ENCODE assay signal across 9 cellular contexts in the genomic region with DNA sequence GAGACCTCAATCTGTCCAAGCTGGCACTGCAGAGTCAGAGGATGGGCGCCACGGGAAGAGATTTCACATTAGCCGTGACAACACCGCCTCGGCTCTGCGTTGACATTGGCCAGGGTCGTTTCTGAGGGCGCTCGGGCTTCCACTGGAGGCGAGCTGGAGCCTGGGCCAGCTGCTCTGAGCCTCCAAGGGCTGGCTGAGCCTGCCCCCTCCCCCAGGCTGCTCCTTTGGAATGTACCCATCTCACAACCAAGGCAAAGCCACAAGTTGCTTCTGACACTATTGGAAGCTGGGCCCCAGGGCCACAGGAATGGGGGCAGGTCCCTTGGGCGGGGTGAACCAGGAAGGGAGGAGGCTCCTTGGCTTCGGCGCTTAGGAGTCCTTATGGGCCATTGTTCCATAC. TPM values are rescaled to one million over a fixed set of nuclear protein-coding genes. Genes with fewer than 3 reads are reported as not detected.
A peak's percentile ranks its signal among the peaks of the same experiment; 100 is the strongest.
DNase-seq lines count a peak whose midpoint lies in the region; ATAC-seq and TF ChIP-seq lines count a peak whose summit lies in the region.
"Had no signal": no experiment of that assay in that cellular context is flagged by ENCODE, and none has a peak within 500 bp of the region (broad histone marks: within the 10 kb centered on the region; RNA-seq: fewer than 3 reads in every experiment).

No MANE protein-coding gene starts in this region.

- H3K4me1 ChIP-seq in left lung (peaks cover 26 to 44% of the 10 kb centered on the region in 2 donors), stomach (peaks cover 33 to 76% (median 58%) of the 10 kb centered on the region in 4 donors)

- TF ChIP-seq POLR2A in stomach (IDR thresholded peaks at IDR 0.05) = no peak

- ATAC-seq in left lung = peak; percentile 1
- ATAC-seq in HG03571 (IDR thresholded peaks at IDR 0.05; ENCODE audit: unreplicated experiment) = no peak
- no peak for ATAC-seq in HG02938 (IDR thresholded peaks at IDR 0.05; ENCODE audit: unreplicated experiment)
- ATAC-seq: stimulated activated naive CD8-positive, alpha-beta T cell treated with anti-CD3 and anti-CD28 coated beads, Interleukin-15, Interleukin-2, amounts not matched to agents 100 U/mL and 50 U/mL, for 24 hours had no signal

- TF ChIP-seq CTCF in left lung (IDR thresholded peaks at IDR 0.05) (no peak), stomach (IDR thresholded peaks at IDR 0.05) (no peak)

- no peaks in the 10 kb centered on the region for H3K27me3 ChIP-seq in left lung
- H3K27me3 ChIP-seq in stomach = no peaks in the 10 kb centered on the region

- intact Hi-C loops in left lung (cut with DNase I) = loop anchor here in 1 of 2 donors (10.0 kb wide), 1 partner anchor 260 kb away; no protein-coding TSS in a partner anchor
- intact Hi-C loops in stomach (cut with DNase I; ENCODE audit: low total_unique reads) = no loop called here

- 60 to 70% (median 68%) methylated on average over 6 to 13 of the region's 13 CpGs for WGBS in stomach, 5 donors

- H3K9me3 ChIP-seq in left lung = no peaks in the 10 kb centered on the region
- no peaks in the 10 kb centered on the region for H3K9me3 ChIP-seq in stomach

- H3K27ac ChIP-seq in left lung (peak overlapping the region in 1 of 2 donors; percentile 59), stomach (peak overlapping the region; percentile 19 to 83 (median 76))

- peak; percentile 98 for DNase-seq in LHCN-M2 (ENCODE audit: low read depth)
- DNase-seq in ecto neural progenitor cell (ENCODE audit: low spot score) = peak; percentile 70
- peak in 1 of 2 donors; percentile 69 for DNase-seq in left lung
- DNase-seq in stomach = no peak
- no peak for DNase-seq in HuH-7 (ENCODE audit: low spot score)
- no peak for DNase-seq in COR-L47 (lab: John Stamatoyannopoulos, UW)
- DNase-seq: stimulated activated naive CD8-positive, alpha-beta T cell treated with anti-CD3 and anti-CD28 coated beads, Interleukin-15, Interleukin-2, amounts not matched to agents 100 U/mL and 50 U/mL, for 24 hours had no signal

- H3K4me3 ChIP-seq in left lung = no peak overlapping the region
- no peak overlapping the region for H3K4me3 ChIP-seq in stomach

- TF ChIP-seq EP300 in stomach (IDR thresholded peaks at IDR 0.05) = no peak

- H3K36me3 ChIP-seq in left lung (peaks cover 0 to 57% of the 10 kb centered on the region in 2 donors), stomach (peaks cover 40 to 57% (median 49%) of the 10 kb centered on the region in 4 donors)

RNA-seq across cellular contexts. Expression of gene GPR3, which starts 12.7 kb away (rescaled TPM):
- 8.1 and 8.7 TPM in 2 replicates for total RNA-seq in LHCN-M2 (2014; rRNA removed)
- 2.3 TPM for polyA plus RNA-seq in LHCN-M2 (2012)
- total RNA-seq in left lung = under 1 TPM; 0.16 to 0.29 TPM
- total RNA-seq in stomach = under 1 TPM in 2 of 5 donors, not detected in 3; 0.18 to 0.43 TPM
- polyA plus RNA-seq in stomach = under 1 TPM in 2 of 3 donors, not detected in 1; 0.25 to 0.30 TPM

RNA-seq across cellular contexts. Expression of gene CD164L2, which starts 21.9 kb away (rescaled TPM):
- total RNA-seq in LHCN-M2 (2014; rRNA removed) (not detected in 2 replicates), left lung (1 to 10 TPM; 4.0 to 5.9 TPM), stomach (not detected)
- not detected for polyA plus RNA-seq in LHCN-M2 (2012)
- 1 to 10 TPM in 2 of 3 donors, not detected in 1; 1.5 to 8.7 TPM for polyA plus RNA-seq in stomach

RNA-seq across cellular contexts. Expression of gene FCN3, which starts 30.4 kb away (rescaled TPM):
- total RNA-seq in LHCN-M2 (2014; rRNA removed) = not detected in 2 replicates
- 0.18 TPM for polyA plus RNA-seq in LHCN-M2 (2012)
- total RNA-seq in left lung = 100 to 1,000 TPM; 156 to 487 TPM
- 10 to 100 TPM in 1 of 5 donors, 1 to 10 TPM in 1, under 1 TPM in 1, not detected in 2; 0.55 to 15.2 (median 2.8) TPM for total RNA-seq in stomach
- polyA plus RNA-seq in stomach = 10 to 100 TPM in 1 of 3 donors, 1 to 10 TPM in 2; 4.1 to 10.8 (median 5.0) TPM

RNA-seq across cellular contexts. Expression of gene MAP3K6, which starts 38.3 kb away (rescaled TPM):
- total RNA-seq in LHCN-M2 (2014; rRNA removed) (36.9 and 37.0 TPM in 2 replicates), left lung (10 to 100 TPM; 81.7 to 83.3 TPM), stomach (10 to 100 TPM; 11.6 to 38.5 (median 25.8) TPM)
- polyA plus RNA-seq in LHCN-M2 (2012) = 43.6 TPM
- 100 to 1,000 TPM in 1 of 3 donors, 10 to 100 TPM in 2; 43.4 to 110 (median 48.0) TPM for polyA plus RNA-seq in stomach

Comparison
In these comparisons a context has a peak if more than half of its experiments do, and no peak if none do; other contexts are left out.
1. DNase-seq: peak in LHCN-M2 (single experiment) and ecto neural progenitor cell (single experiment); none in stomach (single experiment), HuH-7 (single experiment) and COR-L47 (single experiment).
2. RNA of gene FCN3, which starts 30.4 kb away (total RNA-seq): 156 to 487 TPM in left lung; 0.55 to 15.2 TPM in stomach and not detected in LHCN-M2; every median in the first group is over 4 times any median in the second.